Comparison of ENCODE assay signal across 10 cellular contexts in the genomic region with DNA sequence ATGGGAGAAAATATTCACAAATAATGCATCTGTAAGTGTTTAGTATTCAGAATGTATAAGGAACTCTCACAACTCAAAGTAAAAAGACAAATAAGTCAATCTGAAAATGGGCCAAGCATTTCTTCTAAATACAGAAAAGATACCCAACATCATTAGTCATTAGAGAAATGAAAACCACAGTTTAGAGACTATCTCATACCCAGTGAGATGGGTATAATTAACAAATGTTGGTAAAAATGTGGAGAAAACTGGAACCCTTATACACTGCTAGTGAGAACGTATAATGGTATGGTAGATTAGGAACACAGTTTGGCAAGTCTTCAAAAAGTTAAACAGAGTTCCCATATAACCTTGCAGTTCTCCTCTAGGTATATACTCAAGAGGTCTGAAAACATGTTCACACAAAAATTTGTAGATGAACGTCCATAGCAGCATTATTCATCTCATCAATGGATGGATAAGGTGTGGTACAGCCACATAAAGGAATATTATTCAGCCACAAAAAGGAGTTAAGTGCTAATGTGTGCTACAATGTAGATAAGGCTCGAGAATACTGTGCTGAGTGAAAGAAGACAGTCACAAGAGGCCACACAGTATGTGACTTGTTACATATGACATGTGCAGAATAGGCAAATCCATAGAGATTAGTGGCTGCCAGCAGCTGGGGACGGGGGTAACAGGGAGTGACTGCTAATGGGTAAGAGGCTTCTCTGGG.
"Had no signal": no experiment of that assay in that cellular context is flagged by ENCODE, and none has a peak within 500 bp of the region (broad histone marks: within the 10 kb centered on the region; RNA-seq: fewer than 3 reads in every experiment).

No MANE protein-coding gene starts in this region.

- H3K4me2 ChIP-seq: smooth muscle cell had no signal

- H3K27me3 ChIP-seq: foreskin keratinocyte, right lobe of liver had no signal

- FAIRE-seq: astrocyte, bronchial epithelial cell had no signal

- H3K9me3 Mint-ChIP-seq: dendritic cell treated with granulocyte-macrophage colony-stimulating factor and Interleukin-4, amounts not matched to agents 40 ng/mL and 50 ng/mL, for 4 days; neural crest cell; T-helper 2 cell treated with Interferon-gamma antibody and Interleukin-4, amounts not matched to agents 5 μg/mL and 100 μg/mL, for 36 hours had no signal

- H3K4me3 Mint-ChIP-seq: dendritic cell treated with granulocyte-macrophage colony-stimulating factor and Interleukin-4, amounts not matched to agents 40 ng/mL and 50 ng/mL, for 4 days; neural crest cell; T-helper 2 cell treated with Interferon-gamma antibody and Interleukin-4, amounts not matched to agents 5 μg/mL and 100 μg/mL, for 36 hours had no signal

- H3K27me3 Mint-ChIP-seq: dendritic cell treated with granulocyte-macrophage colony-stimulating factor and Interleukin-4, amounts not matched to agents 40 ng/mL and 50 ng/mL, for 4 days had no signal

- ATAC-seq: foreskin keratinocyte, right lobe of liver had no signal

- DNase-seq: effector memory CD4-positive, alpha-beta T cell; foreskin keratinocyte; head of caudate nucleus; right lobe of liver had no signal

- H3K27ac Mint-ChIP-seq: dendritic cell treated with granulocyte-macrophage colony-stimulating factor and Interleukin-4, amounts not matched to agents 40 ng/mL and 50 ng/mL, for 4 days; T-helper 2 cell treated with Interferon-gamma antibody and Interleukin-4, amounts not matched to agents 5 μg/mL and 100 μg/mL, for 36 hours had no signal

- H3K4me3 ChIP-seq: right lobe of liver, smooth muscle cell had no signal

- H3K9me3 ChIP-seq: right lobe of liver had no signal

- H3K27ac ChIP-seq: foreskin keratinocyte, right lobe of liver had no signal
